In the genomic region with DNA sequence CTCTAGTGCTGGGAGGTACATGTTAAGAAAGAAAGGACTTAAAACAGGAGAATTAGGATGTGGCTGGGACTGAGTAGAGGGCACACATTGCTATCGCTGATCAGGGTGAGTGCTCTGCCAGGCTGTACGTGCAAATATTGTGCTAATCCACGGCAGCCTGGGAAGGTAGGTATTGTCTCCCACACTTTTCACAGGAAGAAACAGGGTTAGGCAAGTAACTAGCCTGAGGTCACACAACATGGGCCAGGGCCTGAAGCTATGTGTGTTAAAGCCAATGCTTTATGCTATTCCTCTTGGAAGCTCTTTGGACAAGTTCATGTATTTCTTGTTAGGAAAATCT, we compare ENCODE assay signal across 26 cellular contexts.
"Had no signal": no experiment of that assay in that cellular context is flagged by ENCODE, and none has a peak within 500 bp of the region (broad histone marks: within the 10 kb centered on the region; RNA-seq: fewer than 3 reads in every experiment).

No MANE protein-coding gene starts in this region.

- H3K9me3 Mint-ChIP-seq: activated T-helper 1 cell treated with anti-CD3 and anti-CD28 coated beads, Interleukin-12 subunit alpha, Interleukin-12 subunit beta, Interleukin-2, Interleukin-4 antibody, amounts not matched to agents 30 ng/mL and 10 ng/mL and 1 ng/mL, durations not matched to agents 14 hours and 24 hours and 36 hours; central memory CD8-positive, alpha-beta T cell; nephron; stimulated activated naive B cell treated with anti-CD40 and anti-IgM and Interleukin-4, amounts not matched to agents 10 μg/mL and 1 μg/mL and 100 μg/mL, for 72 hours had no signal

- H3K27me3 Mint-ChIP-seq: central memory CD8-positive, alpha-beta T cell; stimulated activated naive B cell treated with anti-CD40 and anti-IgM and Interleukin-4, amounts not matched to agents 10 μg/mL and 1 μg/mL and 100 μg/mL, for 72 hours had no signal

- H3K27ac Mint-ChIP-seq: activated T-helper 1 cell treated with anti-CD3 and anti-CD28 coated beads, Interleukin-12 subunit alpha, Interleukin-12 subunit beta, Interleukin-2, Interleukin-4 antibody, amounts not matched to agents 30 ng/mL and 10 ng/mL and 1 ng/mL, durations not matched to agents 14 hours and 24 hours and 36 hours; stimulated activated naive B cell treated with anti-CD40 and anti-IgM and Interleukin-4, amounts not matched to agents 10 μg/mL and 1 μg/mL and 100 μg/mL, for 72 hours; WTC11 had no signal

- H3K4me3 ChIP-seq: heart left ventricle, left ventricle myocardium inferior, ovary, prostate gland, sigmoid colon, smooth muscle cell, stomach, tibial artery had no signal

- H3K9ac ChIP-seq: SK-N-SH had no signal

- H3K4me1 ChIP-seq: left ventricle myocardium inferior, tibial artery had no signal

- ATAC-seq: heart left ventricle; stimulated activated naive B cell treated with anti-CD40 and anti-IgM and Interleukin-4, amounts not matched to agents 10 μg/mL and 1 μg/mL and 100 μg/mL, for 72 hours; WTC11 had no signal

- H3K4me2 ChIP-seq: SK-N-SH, smooth muscle cell had no signal

- DNase-seq: activated CD4-positive, alpha-beta T cell treated with anti-CD3 and anti-CD28 coated beads, Interleukin-2, amount 50 U/mL, for 4 hours; activated gamma-delta T cell treated with Interleukin-2 at 50 U/mL for 16 hours; activated naive CD4-positive, alpha-beta T cell treated with anti-CD3 and anti-CD28 coated beads, Interleukin-2, amount 50 U/mL, for 16 hours; effector CD8-positive, alpha-beta T cell; kidney glomerular epithelial cell; left ventricle myocardium inferior; ovary; retina; sigmoid colon; SK-N-SH; stimulated activated CD4-positive, alpha-beta T cell treated with anti-CD3 and anti-CD28 coated beads, Interleukin-1b, Interleukin-23, amount 100 ng/mL, for 48 hours; stimulated activated CD4-positive, alpha-beta T cell treated with anti-CD3 and anti-CD28 coated beads, Interleukin-4, amount 100 ng/mL, for 4 hours; stimulated activated naive B cell treated with anti-CD40 and anti-IgM and Interleukin-4, amounts not matched to agents 10 μg/mL and 1 μg/mL and 100 μg/mL, for 72 hours; stomach; SW 1271; T-helper 2 cell; tibial artery had no signal

- H3K9me3 ChIP-seq: heart left ventricle, left ventricle myocardium inferior, neutrophil, ovary, prostate gland, sigmoid colon, SK-N-SH, stomach, tibial artery had no signal

- H3K27ac ChIP-seq: epithelial cell of prostate, heart left ventricle, left ventricle myocardium inferior, ovary, sigmoid colon, tibial artery had no signal

- H3K4me3 Mint-ChIP-seq: activated T-helper 1 cell treated with anti-CD3 and anti-CD28 coated beads, Interleukin-12 subunit alpha, Interleukin-12 subunit beta, Interleukin-2, Interleukin-4 antibody, amounts not matched to agents 30 ng/mL and 10 ng/mL and 1 ng/mL, durations not matched to agents 14 hours and 24 hours and 36 hours; central memory CD8-positive, alpha-beta T cell; nephron; stimulated activated naive B cell treated with anti-CD40 and anti-IgM and Interleukin-4, amounts not matched to agents 10 μg/mL and 1 μg/mL and 100 μg/mL, for 72 hours; WTC11 had no signal

- H3K36me3 ChIP-seq: ovary, prostate gland had no signal

- H3K27me3 ChIP-seq: heart left ventricle, neutrophil, ovary, sigmoid colon, stomach, tibial artery had no signal
